Comparison of ENCODE assay signal across 9 cellular contexts in the genomic region with DNA sequence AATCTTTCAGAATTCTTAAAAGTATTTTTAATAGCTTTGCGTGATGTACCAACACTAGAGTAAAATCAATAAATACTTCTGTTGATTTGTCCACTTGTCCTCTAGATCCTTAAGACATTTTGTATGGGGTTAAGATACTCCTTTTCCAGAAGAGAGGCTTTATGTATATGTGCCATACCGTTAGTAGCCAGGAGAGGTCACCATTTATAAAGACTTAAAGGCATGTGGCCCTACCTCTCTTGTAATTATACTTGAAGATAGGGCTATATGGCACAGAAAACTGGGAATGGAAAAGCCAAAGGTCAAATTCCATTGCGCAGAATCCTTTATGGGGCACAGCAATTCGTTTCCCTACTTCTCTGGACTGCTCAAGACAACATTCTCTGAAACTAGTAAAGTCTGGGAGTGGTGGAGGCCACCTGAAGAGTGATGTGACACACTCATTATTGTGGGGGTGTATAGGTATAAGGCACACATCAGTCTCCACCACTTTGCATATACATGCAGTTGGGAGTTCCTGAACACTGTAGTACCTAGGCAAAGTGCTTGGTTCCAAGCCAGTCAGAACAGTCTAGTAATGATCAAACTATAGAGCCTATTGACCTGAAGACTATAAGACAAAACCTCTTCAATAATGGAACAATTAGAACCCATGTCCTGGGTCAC.
DNase-seq lines count a peak whose midpoint lies in the region; ATAC-seq and TF ChIP-seq lines count a peak whose summit lies in the region.
"Had no signal": no experiment of that assay in that cellular context is flagged by ENCODE, and none has a peak within 500 bp of the region (broad histone marks: within the 10 kb centered on the region; RNA-seq: fewer than 3 reads in every experiment).

No MANE protein-coding gene starts in this region.

- peak in 1 of 2 donors; percentile 23 for DNase-seq in activated T-cell treated with anti-CD3 and anti-CD28 coated beads, Interleukin-2, amount 50 U/mL, for 72 hours
- DNase-seq in activated T-cell treated with anti-CD3 and anti-CD28 coated beads, Interleukin-2, amount 50 U/mL, for 1 hour: no peak
- DNase-seq in KBM-7 (peak; percentile 61), SHP77 (lab: John Stamatoyannopoulos, UW) (peak; percentile 24 to 63), epithelial cell of proximal tubule (ENCODE audit: low read depth) (no peak), islet precursor cell (no peak)
- DNase-seq in naive thymus-derived CD8-positive, alpha-beta T cell: peak in 5 of 10 donors; percentile 5 to 33 (median 12)
- DNase-seq: left cardiac atrium had no signal

- peaks cover 19% of the 10 kb centered on the region for H3K27me3 Mint-ChIP-seq in activated T-cell treated with anti-CD3 and anti-CD28 coated beads, Interleukin-2, amount 50 U/mL, for 72 hours (ENCODE audit: low read depth)
- H3K27me3 Mint-ChIP-seq in naive thymus-derived CD8-positive, alpha-beta T cell: peaks cover 3 to 27% (median 5%) of the 10 kb centered on the region in 5 donors

- POLR2A ChIA-PET in naive thymus-derived CD8-positive, alpha-beta T cell (lab: Charles Lee): no interaction called here

- peak; percentile 72 for TF ChIP-seq CTCF in epithelial cell of proximal tubule (conservative IDR thresholded peaks at IDR 0.05; ENCODE audit: low read depth, low read length)

- H3K36me3 Mint-ChIP-seq in activated T-cell treated with anti-CD3 and anti-CD28 coated beads, Interleukin-2, amount 50 U/mL, for 72 hours (ENCODE audit: insufficient read depth in 2 of 2): peaks cover 2% of the 10 kb centered on the region in 2 donors
- H3K36me3 Mint-ChIP-seq in naive thymus-derived CD8-positive, alpha-beta T cell: peaks cover 0 to 6% (median 0%) of the 10 kb centered on the region in 3 donors

- ATAC-seq in activated T-cell treated with anti-CD3 and anti-CD28 coated beads, Interleukin-2, amount 50 U/mL, for 72 hours (replicated peaks in 1 of 2): peak; percentile 58 to 71
- ATAC-seq in GM21825 (IDR thresholded peaks at IDR 0.05; ENCODE audit: unreplicated experiment): peak; percentile 56
- ATAC-seq in naive thymus-derived CD8-positive, alpha-beta T cell: peak; percentile 42 to 56

- in situ Hi-C loops in KBM-7 (cut with MboI; ENCODE audit: low pct_unique_long_range_greater_than_20kb, low sequenced_read_pairs): no loop called here

- H3K4me1 Mint-ChIP-seq in activated T-cell treated with anti-CD3 and anti-CD28 coated beads, Interleukin-2, amount 50 U/mL, for 72 hours (ENCODE audit: low read depth): no peaks in the 10 kb centered on the region
- H3K4me1 Mint-ChIP-seq in naive thymus-derived CD8-positive, alpha-beta T cell: peaks cover 0 to 4% (median 1%) of the 10 kb centered on the region in 4 donors

- no peak overlapping the region for H3K4me3 Mint-ChIP-seq in activated T-cell treated with anti-CD3 and anti-CD28 coated beads, Interleukin-2, amount 50 U/mL, for 72 hours
- no peak overlapping the region for H3K4me3 Mint-ChIP-seq in naive thymus-derived CD8-positive, alpha-beta T cell

- no peak overlapping the region for H3K4me3 ChIP-seq in epithelial cell of proximal tubule (ENCODE audit: low read depth, low read length)

- H3K9me3 Mint-ChIP-seq in activated T-cell treated with anti-CD3 and anti-CD28 coated beads, Interleukin-2, amount 50 U/mL, for 72 hours: peaks cover 3 to 6% of the 10 kb centered on the region in 2 donors
- H3K9me3 Mint-ChIP-seq in naive thymus-derived CD8-positive, alpha-beta T cell: peaks cover 3 to 16% (median 10%) of the 10 kb centered on the region in 9 donors

- no peak overlapping the region for H3K27ac Mint-ChIP-seq in activated T-cell treated with anti-CD3 and anti-CD28 coated beads, Interleukin-2, amount 50 U/mL, for 72 hours
- no peak overlapping the region for H3K27ac Mint-ChIP-seq in naive thymus-derived CD8-positive, alpha-beta T cell

Comparison
In these comparisons a context has a peak if more than half of its experiments do, and no peak if none do; other contexts are left out.
1. DNase-seq: peak in KBM-7 (single experiment) and SHP77 (2 of 2); none in activated T-cell treated with anti-CD3 and anti-CD28 coated beads, Interleukin-2, amount 50 U/mL, for 1 hour (single experiment), epithelial cell of proximal tubule (single experiment) and islet precursor cell (single experiment).
2. Peak in every context shown above with its lines, with median percentiles within 50 percentile points of each other: ATAC-seq.